In the genomic region with DNA sequence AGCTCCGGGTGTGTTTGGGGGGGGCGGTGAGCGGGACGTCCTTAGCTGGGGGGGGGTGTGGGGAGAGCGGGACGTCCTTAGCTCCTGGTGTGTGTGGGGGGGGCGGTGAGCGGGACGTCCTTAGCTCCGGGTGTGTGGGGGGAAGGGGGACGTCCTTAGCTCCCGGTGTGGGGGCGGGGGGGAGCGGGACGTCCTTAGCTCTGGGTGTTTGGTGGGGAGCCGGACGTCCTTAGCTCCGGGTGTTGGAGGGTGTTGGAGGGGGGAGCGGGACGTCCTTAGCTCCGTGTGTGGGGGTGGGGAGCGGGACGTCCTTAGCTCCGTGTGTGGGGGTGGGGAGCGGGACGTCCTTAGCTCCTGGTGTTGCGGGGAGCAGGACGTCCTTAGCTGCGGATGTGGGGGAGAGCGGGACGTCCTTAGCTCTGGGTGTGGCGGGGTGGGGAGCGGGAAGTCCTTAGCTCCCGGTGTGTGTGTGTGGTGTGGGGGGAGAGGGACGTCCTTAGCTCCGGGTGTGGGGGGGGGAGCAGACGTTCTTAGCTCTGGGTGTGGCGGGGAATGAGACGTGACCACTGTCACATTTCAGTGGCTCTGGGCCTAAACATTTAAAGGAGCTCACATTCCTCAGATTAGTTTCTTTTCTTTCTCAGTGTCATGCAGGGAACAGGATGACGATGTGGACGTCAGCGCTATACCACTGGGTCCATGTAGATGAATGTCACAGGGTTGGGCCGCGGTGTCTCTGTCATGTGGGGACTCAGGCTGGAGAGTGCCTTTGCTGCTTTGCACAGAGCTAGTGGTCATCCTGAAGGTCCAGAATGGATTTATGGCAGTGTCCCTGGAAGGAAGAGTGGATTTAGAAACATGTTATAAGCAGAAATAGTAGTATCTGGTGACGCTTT, we compare ENCODE assay signal across 8 cellular contexts. TPM values are rescaled to one million over a fixed set of nuclear protein-coding genes. Genes with fewer than 3 reads are reported as not detected.
DNase-seq lines count a peak whose midpoint lies in the region; ATAC-seq, FAIRE-seq and TF ChIP-seq lines count a peak whose summit lies in the region.

No MANE protein-coding gene starts in this region.

- H3K36me3 ChIP-seq in SJSA1 (no peaks in the 10 kb centered on the region), K562 (ENCODE audit: control insufficient read depth, insufficient read depth, low read length) (peaks cover 38% of the 10 kb centered on the region), iPS DF 6.9 (ENCODE audit: control insufficient read depth, insufficient read depth, low read length) (no peaks in the 10 kb centered on the region), gastrocnemius medialis (no peaks in the 10 kb centered on the region)

- H3K9me3 ChIP-seq in SJSA1 (replicated peaks) (no peaks in the 10 kb centered on the region), K562 (replicated peaks; ENCODE audit: control insufficient read depth, insufficient read depth, low read depth, low read length) (peaks cover 11% of the 10 kb centered on the region; the same call in 1 of the 2 replicates), iPS DF 6.9 (ENCODE audit: control insufficient read depth, insufficient read depth, low read length) (no peaks in the 10 kb centered on the region), gastrocnemius medialis (no peaks in the 10 kb centered on the region)

- peak overlapping the region; percentile 80 for H2AFZ ChIP-seq in K562 (ENCODE audit: low read depth, low read length)

- H3K4me1 ChIP-seq in SJSA1 (replicated peaks) (peaks cover 6% of the 10 kb centered on the region; the same call in 1 of the 2 replicates), K562 (replicated peaks in 1 of 2; ENCODE audit: control insufficient read depth in 2 of 2, insufficient read depth in 2 of 2, low read length in 2 of 2) (peaks cover 58 to 64% of the 10 kb centered on the region in 2 experiments), iPS DF 6.9 (ENCODE audit: control insufficient read depth, insufficient read depth, low read length) (peaks cover 6% of the 10 kb centered on the region), gastrocnemius medialis (peaks cover 13 to 36% of the 10 kb centered on the region in 2 donors)

- peak overlapping the region; percentile 78 for H3K9ac ChIP-seq in K562 (ENCODE audit: insufficient read depth in 1 of 2, low read depth in 2 of 2, low read length in 2 of 2)

- peaks cover 89% of the 10 kb centered on the region for H3K79me2 ChIP-seq in K562 (ENCODE audit: control insufficient read depth, insufficient read depth, low read length)

- ATAC-seq in GM18511 (IDR thresholded peaks at IDR 0.05; ENCODE audit: unreplicated experiment), result peak; percentile 50
- ATAC-seq in HG03342 (IDR thresholded peaks at IDR 0.05; ENCODE audit: unreplicated experiment), result peak; percentile 39
- peak; percentile 80 for ATAC-seq in K562
- ATAC-seq in gastrocnemius medialis, result peak; percentile 80 to 85

- TF ChIP-seq POLR2A in K562 (conservative IDR thresholded peaks at IDR 0.05) (peak; percentile 78), gastrocnemius medialis (IDR thresholded peaks at IDR 0.05) (peak; percentile 66 to 78)

- in situ Hi-C loops in K562 (cut with MboI) (no loop called here), gastrocnemius medialis (cut with MboI; ENCODE audit: low sequenced_read_pairs in 4 of 4) (no loop called here)

- WGBS in K562 (ENCODE audit: insufficient coverage, low coverage, missing lambda C conversion rate), result 1% methylated on average over 28 of the region's 45 CpGs
- whole genome bisulfite sequencing in iPS DF 6.9 (ENCODE audit: insufficient coverage, insufficient read length), result no CpG with 5 or more reads among the region's 45 CpGs

- H3K4me2 ChIP-seq in K562 (ENCODE audit: insufficient read depth, low read length), result peak overlapping the region; percentile 95

- CTCF ChIA-PET in K562 (lab: Yijun Ruan, JAX; ENCODE audit: low intra/inter-chr PET ratio), result no interaction called here

- H3K9me1 ChIP-seq in K562 (ENCODE audit: control insufficient read depth, insufficient read depth, low read length), result peaks cover 6% of the 10 kb centered on the region

- POLR2A ChIA-PET in K562 (lab: Yijun Ruan, JAX), result interaction anchor here (0.7 to 1.9 kb wide), 20 partner anchors 9 to 420 kb away, joined by 3 to 14 read pairs (median 4); partner anchors contain the start of gene ESYT2

- DNase-seq in A172 (ENCODE audit: low spot score) (peak; percentile 40), SJSA1 (ENCODE audit: low read depth in 1 of 2, low spot score in 2 of 2) (peak; percentile 71 to 76), K562 (ENCODE audit: extremely low read depth in 1 of 4, low spot score in 3 of 4) (peak; percentile 94 to 98 (median 96)), iPS DF 6.9 (ENCODE audit: low read depth, low spot score) (no peak), gastrocnemius medialis (peak; percentile 86 to 90), NOMO-1 (lab: John Stamatoyannopoulos, UW; ENCODE audit: unreplicated experiment in 2 of 2) (no peak)

- intact Hi-C loops in K562 (cut with micrococcal nuclease) (no loop called here), gastrocnemius medialis (cut with DNase I; ENCODE audit: low total_unique reads) (loop anchor here (1.0 to 10.0 kb wide), 3 partner anchors 35 to 79 kb away; partner anchors contain the start of gene ESYT2)

- no peaks in the 10 kb centered on the region for H3K27me3 ChIP-seq in SJSA1 (replicated peaks)
- H3K27me3 ChIP-seq in K562 (ENCODE audit: control insufficient read depth in 2 of 2, insufficient read depth in 2 of 2, low read length in 2 of 2), result no peaks in the 10 kb centered on the region
- no peaks in the 10 kb centered on the region for H3K27me3 ChIP-seq in iPS DF 6.9 (ENCODE audit: control insufficient read depth, insufficient read depth, low read length)
- no peaks in the 10 kb centered on the region for H3K27me3 ChIP-seq in gastrocnemius medialis

- H3K27ac ChIP-seq in SJSA1 (peak overlapping the region; percentile 55), K562 (ENCODE audit: extremely low read depth, low read depth, low read length) (peak overlapping the region; percentile 97), iPS DF 6.9 (ENCODE audit: low read length) (no peak overlapping the region), gastrocnemius medialis (peak overlapping the region; percentile 90 to 94 (median 92))

- H4K20me1 ChIP-seq in K562 (replicated peaks; ENCODE audit: control insufficient read depth, insufficient read depth, low read length), result no peaks in the 10 kb centered on the region

- TF ChIP-seq CTCF in K562 (IDR thresholded peaks at IDR 0.05 in 2 of 3, conservative IDR thresholded peaks at IDR 0.05 in 1 of 3; ENCODE audit: insufficient read depth in 2 of 3, low read depth in 1 of 3, low read length in 3 of 3), result no peak
- TF ChIP-seq CTCF in gastrocnemius medialis (IDR thresholded peaks at IDR 0.05 in 4 of 5, conservative IDR thresholded peaks at IDR 0.05 in 1 of 5), result no peak

- TF ChIP-seq RAD21 in K562 (CRISPR knock-in tag; conservative IDR thresholded peaks at IDR 0.05 in 1 of 2, IDR thresholded peaks at IDR 0.05 in 1 of 2), result no peak; a peak in 3 of 4 replicates

- H3K4me3 ChIP-seq in SJSA1 (peak overlapping the region; percentile 30), K562 (peak overlapping the region; percentile 29), iPS DF 6.9 (ENCODE audit: low read length) (peak overlapping the region; percentile 22; the same call in 1 of the 2 replicates), gastrocnemius medialis (peak overlapping the region; percentile 55 to 69 (median 62))

- TF ChIP-seq EP300 in K562 (IDR thresholded peaks at IDR 0.05; ENCODE audit: low read length), result peak; percentile 80

- BruUV-seq in K562 (replicated peaks; lab: Mats Ljungman, UMichigan), result no TSS peak

- FAIRE-seq in K562 (lab: Jason Lieb, UNC), result peak; percentile 90

RNA-seq across cellular contexts. Expression of gene DYNC2I1, which starts 7.5 kb away (rescaled TPM):
- total RNA-seq in A172 (2014; rRNA removed; shearing (Covaris generic)), result 3.9 and 9.6 TPM in 2 replicates
- 1.7 and 6.1 TPM in 2 replicates for total RNA-seq in SJSA1 (2014; rRNA removed; shearing (Covaris generic))
- total RNA-seq in K562 (2011; cell fraction: chromatin; rRNA removed; ENCODE audit: low replicate concordance), result 95.4 and 308 TPM in 2 replicates
- total RNA-seq in K562 (2011; cell fraction: nucleolus; rRNA removed), result 44.7 and 52.6 TPM in 2 replicates
- total RNA-seq in K562 (2011; cell fraction: nucleoplasm; rRNA removed), result 111 and 142 TPM in 2 replicates
- 24.7 and 28.3 TPM in 2 replicates for total RNA-seq in K562 (2014; rRNA removed)
- total RNA-seq in K562 (2014; rRNA removed; fragmentation: Illumina TruSeq; extraction: Trizol), result 21.9 and 24.0 TPM in 2 replicates
- 17.7 and 20.6 TPM in 2 replicates for total RNA-seq in K562 (2015; rRNA removed; fragmentation: Illumina TruSeq; extraction: Trizol)
- total RNA-seq in K562 (2021), result 23.1 and 27.1 TPM in 2 replicates
- polyA plus RNA-seq in K562 (2011; rRNA removed), result 33.3 and 37.9 TPM in 2 replicates
- polyA plus RNA-seq in K562 (2011; cell fraction: cytosol; rRNA removed), result 44.5 and 61.9 TPM in 2 replicates
- polyA plus RNA-seq in K562 (2011; cell fraction: nucleus; rRNA removed), result 138 and 267 TPM in 2 replicates
- 27.1 and 46.7 TPM in 2 replicates for polyA plus RNA-seq in K562 (2012)
- polyA plus RNA-seq in K562 (2014; fragmentation: Illumina TruSeq; extraction: Trizol), result 20.3 and 36.5 TPM in 2 replicates
- polyA plus RNA-seq in K562 (2014; fragmentation: Nextera tagmentation; extraction: Ambion mirVana), result 1 to 10 TPM; 1.3 to 1.6 TPM
- polyA plus RNA-seq in K562 (2014; rRNA removed), result 39.3 and 42.5 TPM in 2 replicates
- polyA minus RNA-seq in K562 (2011; rRNA and poly(A)+ RNA removed), result 42.0 and 45.1 TPM in 2 replicates
- 20.7 and 21.2 TPM in 2 replicates for polyA minus RNA-seq in K562 (2011; cell fraction: cytosol; rRNA and poly(A)+ RNA removed)
- 40.8 and 41.6 TPM in 2 replicates for polyA minus RNA-seq in K562 (2011; cell fraction: nucleus; rRNA and poly(A)+ RNA removed)
- 10 to 100 TPM in 3 of 4 donors, 1 to 10 TPM in 1; 7.8 to 16.6 (median 11.0) TPM for total RNA-seq in gastrocnemius medialis

RNA-seq across cellular contexts. Expression of gene ESYT2, which starts 34.5 kb away (rescaled TPM):
- total RNA-seq in A172 (2014; rRNA removed; shearing (Covaris generic)), result 48.4 and 50.1 TPM in 2 replicates
- 74.7 and 89.6 TPM in 2 replicates for total RNA-seq in SJSA1 (2014; rRNA removed; shearing (Covaris generic))
- 111 and 160 TPM in 2 replicates for total RNA-seq in K562 (2011; cell fraction: chromatin; rRNA removed; ENCODE audit: low replicate concordance)
- total RNA-seq in K562 (2011; cell fraction: nucleolus; rRNA removed), result 87.6 and 91.1 TPM in 2 replicates
- 118 and 155 TPM in 2 replicates for total RNA-seq in K562 (2011; cell fraction: nucleoplasm; rRNA removed)
- total RNA-seq in K562 (2014; rRNA removed) (64.7 and 68.7 TPM in 2 replicates), K562 (2014; rRNA removed; fragmentation: Illumina TruSeq; extraction: Trizol) (70.9 and 72.5 TPM in 2 replicates), K562 (2015; rRNA removed; fragmentation: Illumina TruSeq; extraction: Trizol) (63.1 and 67.1 TPM in 2 replicates), K562 (2021) (62.4 and 67.5 TPM in 2 replicates), gastrocnemius medialis (100 to 1,000 TPM in 1 of 4 donors, 10 to 100 TPM in 3; 67.5 to 106 (median 74.7) TPM)
- polyA plus RNA-seq in K562 (2011; rRNA removed) (57.5 and 86.9 TPM in 2 replicates), K562 (2014; fragmentation: Illumina TruSeq; extraction: Trizol) (55.5 and 58.2 TPM in 2 replicates), K562 (2014; fragmentation: Nextera tagmentation; extraction: Ambion mirVana) (1 to 10 TPM; 5.8 to 8.3 TPM), K562 (2014; rRNA removed) (44.0 and 45.2 TPM in 2 replicates)
- polyA plus RNA-seq in K562 (2011; cell fraction: cytosol; rRNA removed), result 44.1 and 45.9 TPM in 2 replicates
- 43.3 and 60.6 TPM in 2 replicates for polyA plus RNA-seq in K562 (2011; cell fraction: nucleus; rRNA removed)
- polyA plus RNA-seq in K562 (2012), result 47.5 and 54.2 TPM in 2 replicates
- 119 and 154 TPM in 2 replicates for polyA minus RNA-seq in K562 (2011; rRNA and poly(A)+ RNA removed)
- polyA minus RNA-seq in K562 (2011; cell fraction: cytosol; rRNA and poly(A)+ RNA removed), result 70.0 and 93.0 TPM in 2 replicates
- 35.4 and 43.4 TPM in 2 replicates for polyA minus RNA-seq in K562 (2011; cell fraction: nucleus; rRNA and poly(A)+ RNA removed)

Comparison
In these comparisons a context has a peak if more than half of its experiments do, and no peak if none do; other contexts are left out.
1. DNase-seq: peak in A172 (single experiment), SJSA1 (2 of 2), K562 (4 of 4) and gastrocnemius medialis (2 of 2); none in iPS DF 6.9 (single experiment) and NOMO-1 (0 of 2).
2. Peak in every context shown above with its lines, with median percentiles within 50 percentile points of each other: ATAC-seq and H3K4me3 ChIP-seq.